ENCODE assay signal across 12 cellular contexts in the genomic region with DNA sequence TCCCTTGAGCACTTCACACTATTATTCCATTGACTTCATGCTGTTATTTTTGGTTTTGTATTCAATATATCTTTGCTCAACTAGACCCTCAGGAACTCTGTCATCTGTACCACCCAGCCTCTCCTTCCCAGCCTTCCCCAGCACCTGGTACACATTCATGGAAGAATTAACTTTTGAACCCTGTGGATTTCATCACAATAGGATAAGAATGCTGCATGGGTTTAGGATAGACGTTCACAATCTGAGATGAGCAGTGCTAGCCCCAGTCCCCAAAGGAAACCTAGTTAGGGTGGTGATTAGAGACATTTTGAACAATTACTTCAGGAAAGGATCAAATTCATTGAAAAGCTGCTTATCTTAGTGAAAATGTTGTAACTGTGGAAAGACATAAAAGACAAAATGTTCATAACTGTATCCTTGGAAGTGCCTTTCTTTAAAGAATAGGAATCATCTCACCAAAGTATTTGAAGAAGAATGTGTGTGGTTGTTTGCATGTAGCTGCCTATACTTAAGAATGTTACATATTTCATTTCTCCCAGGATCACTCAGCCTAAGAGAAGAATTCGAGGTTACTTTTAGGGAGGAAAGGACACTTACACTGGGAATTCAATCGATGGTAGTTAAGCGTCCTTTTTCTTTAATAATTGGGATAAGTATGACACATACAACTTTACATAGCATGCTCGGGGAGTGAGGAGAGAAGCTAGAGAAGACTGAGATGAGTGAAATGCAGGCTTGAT. TPM values are rescaled to one million over a fixed set of nuclear protein-coding genes. Genes with fewer than 3 reads are reported as not detected.
DNase-seq lines count a peak whose midpoint lies in the region; ATAC-seq and TF ChIP-seq lines count a peak whose summit lies in the region.
"Had no signal": no experiment of that assay in that cellular context is flagged by ENCODE, and none has a peak within 500 bp of the region (broad histone marks: within the 10 kb centered on the region; RNA-seq: fewer than 3 reads in every experiment).

No MANE protein-coding gene starts in this region.

- peak overlapping the region in 1 of 2 donors; percentile 70 for H3K27ac Mint-ChIP-seq in stimulated activated naive CD8-positive, alpha-beta T cell treated with anti-CD3 and anti-CD28 coated beads, Interleukin-15, amount 100 ng/mL, for 72 hours
- H3K27ac Mint-ChIP-seq in endothelial cell (ENCODE audit: unreplicated experiment) (no peak overlapping the region), osteocyte (ENCODE audit: unreplicated experiment) (peak overlapping the region; percentile 98), HFFc6 (no peak overlapping the region)
- H3K27ac Mint-ChIP-seq in naive thymus-derived CD4-positive, alpha-beta T cell = no peak overlapping the region

- H3K4me3 ChIP-seq in naive thymus-derived CD4-positive, alpha-beta T cell (ENCODE audit: low read length) = no peak overlapping the region
- H3K4me3 ChIP-seq: mucosa of descending colon had no signal

- peaks cover 65% of the 10 kb centered on the region for H3K4me1 Mint-ChIP-seq in stimulated activated naive CD8-positive, alpha-beta T cell treated with anti-CD3 and anti-CD28 coated beads, Interleukin-15, amount 100 ng/mL, for 72 hours
- H3K4me1 Mint-ChIP-seq in endothelial cell (ENCODE audit: unreplicated experiment) = peaks cover 35% of the 10 kb centered on the region
- peaks cover 69% of the 10 kb centered on the region for H3K4me1 Mint-ChIP-seq in osteocyte (ENCODE audit: unreplicated experiment)
- H3K4me1 Mint-ChIP-seq in naive thymus-derived CD4-positive, alpha-beta T cell = peaks cover 0 to 32% (median 8%) of the 10 kb centered on the region in 7 donors
- no peaks in the 10 kb centered on the region for H3K4me1 Mint-ChIP-seq in HFFc6 (ENCODE audit: low read depth)

- intact Hi-C loops in naive thymus-derived CD4-positive, alpha-beta T cell (cut with micrococcal nuclease) = no loop called here

- no peak for ATAC-seq in stimulated activated naive CD8-positive, alpha-beta T cell treated with anti-CD3 and anti-CD28 coated beads, Interleukin-15, amount 100 ng/mL, for 72 hours
- no peak for ATAC-seq in stimulated activated naive CD8-positive, alpha-beta T cell treated with anti-CD3 and anti-CD28 coated beads, Interleukin-15, Interleukin-2, amounts not matched to agents 100 U/mL and 50 U/mL, for 24 hours
- ATAC-seq in naive thymus-derived CD4-positive, alpha-beta T cell = no peak
- ATAC-seq: mucosa of descending colon had no signal

- H3K27me3 Mint-ChIP-seq in stimulated activated naive CD8-positive, alpha-beta T cell treated with anti-CD3 and anti-CD28 coated beads, Interleukin-15, amount 100 ng/mL, for 72 hours = peaks cover 75% of the 10 kb centered on the region
- H3K27me3 Mint-ChIP-seq in endothelial cell (ENCODE audit: unreplicated experiment) (peaks cover 2% of the 10 kb centered on the region), osteocyte (ENCODE audit: unreplicated experiment) (no peaks in the 10 kb centered on the region), HFFc6 (ENCODE audit: insufficient read depth) (peaks cover 38% of the 10 kb centered on the region)
- peaks cover 57 to 81% (median 77%) of the 10 kb centered on the region in 5 donors for H3K27me3 Mint-ChIP-seq in naive thymus-derived CD4-positive, alpha-beta T cell

- no peaks in the 10 kb centered on the region for H3K4me1 ChIP-seq in naive thymus-derived CD4-positive, alpha-beta T cell (ENCODE audit: control insufficient read depth in 2 of 2, insufficient read depth in 2 of 2, low read length in 2 of 2)

- no peak overlapping the region for H3K27ac ChIP-seq in naive thymus-derived CD4-positive, alpha-beta T cell (ENCODE audit: low read depth, low read length)

- H3K9me3 Mint-ChIP-seq in stimulated activated naive CD8-positive, alpha-beta T cell treated with anti-CD3 and anti-CD28 coated beads, Interleukin-15, amount 100 ng/mL, for 72 hours = no peaks in the 10 kb centered on the region
- no peaks in the 10 kb centered on the region for H3K9me3 Mint-ChIP-seq in endothelial cell (ENCODE audit: unreplicated experiment)
- peaks cover 6% of the 10 kb centered on the region for H3K9me3 Mint-ChIP-seq in osteocyte (ENCODE audit: unreplicated experiment)
- H3K9me3 Mint-ChIP-seq in naive thymus-derived CD4-positive, alpha-beta T cell = peaks cover 0 to 3% (median 0%) of the 10 kb centered on the region in 11 donors
- no peaks in the 10 kb centered on the region for H3K9me3 Mint-ChIP-seq in HFFc6

- DNase-seq in stimulated activated naive CD8-positive, alpha-beta T cell treated with anti-CD3 and anti-CD28 coated beads, Interleukin-15, amount 100 ng/mL, for 72 hours = no peak
- DNase-seq in stimulated activated naive CD8-positive, alpha-beta T cell treated with anti-CD3 and anti-CD28 coated beads, Interleukin-15, Interleukin-2, amounts not matched to agents 100 U/mL and 50 U/mL, for 24 hours = no peak
- DNase-seq in endothelial cell (ENCODE audit: low spot score) = no peak
- no peak for DNase-seq in osteocyte (ENCODE audit: extremely low spot score, unreplicated experiment)
- no peak for DNase-seq in naive thymus-derived CD4-positive, alpha-beta T cell
- no peak for DNase-seq in NCI-H1930 (lab: John Stamatoyannopoulos, UW)
- no peak for DNase-seq in HFFc6
- DNase-seq in SKM-1 treated with dmso at 0.1 percent for 144 hours (lab: John Stamatoyannopoulos, UW; ENCODE audit: unreplicated experiment) = no peak
- DNase-seq: activated CD4-positive, alpha-beta T cell treated with anti-CD3 and anti-CD28 coated beads, Interleukin-2, amount 50 U/mL, for 4 hours; mucosa of descending colon; stimulated activated CD4-positive, alpha-beta T cell treated with anti-CD3 and anti-CD28 coated beads, Interleukin-1b, Interleukin-23, amount 100 ng/mL, for 48 hours; tibial artery had no signal

- no peaks in the 10 kb centered on the region for H3K36me3 ChIP-seq in naive thymus-derived CD4-positive, alpha-beta T cell (ENCODE audit: control insufficient read depth in 2 of 3, insufficient read depth in 3 of 3, low read length in 3 of 3)
- H3K36me3 ChIP-seq: tibial artery had no signal

- peaks cover 6 to 9% of the 10 kb centered on the region in 2 donors for H3K27me3 ChIP-seq in naive thymus-derived CD4-positive, alpha-beta T cell (ENCODE audit: control insufficient read depth in 2 of 2, insufficient read depth in 2 of 2, low read length in 2 of 2)

- H3K4me3 Mint-ChIP-seq in stimulated activated naive CD8-positive, alpha-beta T cell treated with anti-CD3 and anti-CD28 coated beads, Interleukin-15, amount 100 ng/mL, for 72 hours = peak overlapping the region; percentile 67 to 68
- peak overlapping the region; percentile 26 for H3K4me3 Mint-ChIP-seq in endothelial cell (ENCODE audit: unreplicated experiment)
- H3K4me3 Mint-ChIP-seq in osteocyte (ENCODE audit: unreplicated experiment) = peak overlapping the region; percentile 71
- H3K4me3 Mint-ChIP-seq in naive thymus-derived CD4-positive, alpha-beta T cell = no peak overlapping the region
- no peak overlapping the region for H3K4me3 Mint-ChIP-seq in HFFc6

- no peak for TF ChIP-seq CTCF in endothelial cell (IDR thresholded peaks at IDR 0.05; ENCODE audit: unreplicated experiment)
- TF ChIP-seq CTCF in osteocyte (IDR thresholded peaks at IDR 0.05) = no peak
- TF ChIP-seq CTCF in HFFc6 (IDR thresholded peaks at IDR 0.05) = no peak

- POLR2A ChIA-PET in naive thymus-derived CD4-positive, alpha-beta T cell (lab: Charles Lee) = interaction anchor here (0.6 kb wide), 2 partner anchors 12 to 138 kb away, joined by 3 read pairs; no protein-coding TSS in a partner anchor

- CTCF ChIA-PET in naive thymus-derived CD4-positive, alpha-beta T cell (lab: Charles Lee) = no interaction called here

- H3K9me3 ChIP-seq in naive thymus-derived CD4-positive, alpha-beta T cell (ENCODE audit: control insufficient read depth in 2 of 3, low read length in 3 of 3) = no peaks in the 10 kb centered on the region
- H3K9me3 ChIP-seq: mucosa of descending colon, tibial artery had no signal

- H3K36me3 Mint-ChIP-seq in endothelial cell (ENCODE audit: low read depth, unreplicated experiment) (no peaks in the 10 kb centered on the region), osteocyte (ENCODE audit: unreplicated experiment) (peaks cover 4% of the 10 kb centered on the region), HFFc6 (ENCODE audit: low read depth) (no peaks in the 10 kb centered on the region)
- peaks cover 0 to 5% (median 0%) of the 10 kb centered on the region in 5 donors for H3K36me3 Mint-ChIP-seq in naive thymus-derived CD4-positive, alpha-beta T cell

RNA-seq across cellular contexts. Expression of gene CYP1B1, which starts 21.8 kb away (rescaled TPM):
- total RNA-seq in endothelial cell (ENCODE audit: unreplicated experiment) (1.2 TPM), osteocyte (137 and 145 TPM in 2 replicates)
- total RNA-seq in naive thymus-derived CD4-positive, alpha-beta T cell = 10 to 100 TPM in 2 of 5 experiments, 1 to 10 TPM in 3; 1.6 to 24.9 (median 6.7) TPM
- under 1 TPM in 1 of 2 donors, not detected in 1; 0.05 TPM for polyA plus RNA-seq in naive thymus-derived CD4-positive, alpha-beta T cell
- under 1 TPM in 1 of 6 experiments, not detected in 5; 0.17 TPM for total RNA-seq in HFFc6 (2021; fragmentation: NEBNext Ultra II Directional; extraction: Animal tissue kit (Norgen Biotek cat#: 25700))

Comparison
In these comparisons a context has a peak if more than half of its experiments do, and no peak if none do; other contexts are left out.
1. H3K4me3 Mint-ChIP-seq: peak in stimulated activated naive CD8-positive, alpha-beta T cell treated with anti-CD3 and anti-CD28 coated beads, Interleukin-15, amount 100 ng/mL, for 72 hours (2 of 2), endothelial cell (single experiment) and osteocyte (single experiment); none in naive thymus-derived CD4-positive, alpha-beta T cell (0 of 10) and HFFc6 (single experiment).